13 cellular contexts compared by ENCODE assay signal in genomic region chr10:100738055-100738827, GRCh38. TPM values are rescaled to one million over a fixed set of nuclear protein-coding genes. Genes with fewer than 3 reads are reported as not detected.
DNase-seq lines count a peak whose midpoint lies in the region; ATAC-seq and TF ChIP-seq lines count a peak whose summit lies in the region.
"Had no signal": no experiment of that assay in that cellular context is flagged by ENCODE, and none has a peak within 500 bp of the region (broad histone marks: within the 10 kb centered on the region; RNA-seq: fewer than 3 reads in every experiment).

No MANE protein-coding gene starts in this region.

- no peak for TF ChIP-seq CTCF in GM10266 (IDR thresholded peaks at IDR 0.05; ENCODE audit: control insufficient read depth, insufficient read depth, low read depth, missing control alignments)
- no peak for TF ChIP-seq CTCF in SK-N-SH (IDR thresholded peaks at IDR 0.05)
- no peak for TF ChIP-seq CTCF in omental fat pad (IDR thresholded peaks at IDR 0.05)

- no peaks in the 10 kb centered on the region for H3K36me3 ChIP-seq in naive thymus-derived CD4-positive, alpha-beta T cell (ENCODE audit: control insufficient read depth in 2 of 3, insufficient read depth in 3 of 3, low read length in 3 of 3)
- no peaks in the 10 kb centered on the region for H3K36me3 ChIP-seq in SK-N-SH (replicated peaks in 1 of 2; ENCODE audit: control insufficient read depth in 1 of 2, insufficient read depth in 2 of 2, low read length in 1 of 2)
- H3K36me3 ChIP-seq: left lung had no signal

- peak overlapping the region; percentile 31 for H3K4me3 ChIP-seq in naive thymus-derived CD4-positive, alpha-beta T cell (ENCODE audit: low read length)
- H3K4me3 ChIP-seq in SK-N-SH (ENCODE audit: low read depth in 2 of 2, low read length in 1 of 2): no peak overlapping the region
- H3K4me3 ChIP-seq: left lung had no signal

- no peak for TF ChIP-seq EP300 in SK-N-SH (IDR thresholded peaks at IDR 0.05; ENCODE audit: borderline replicate concordance in 1 of 2, low read depth in 1 of 2, low read length in 1 of 2)

- H3K9me3 Mint-ChIP-seq in central memory CD8-positive, alpha-beta T cell: no peaks in the 10 kb centered on the region
- H3K9me3 Mint-ChIP-seq in naive thymus-derived CD4-positive, alpha-beta T cell: peaks cover 0 to 2% (median 0%) of the 10 kb centered on the region in 11 donors
- H3K9me3 Mint-ChIP-seq: stimulated activated naive CD8-positive, alpha-beta T cell treated with anti-CD3 and anti-CD28 coated beads, Interleukin-15, Interleukin-2, amounts not matched to agents 100 ng/mL and 50 ng/mL, for 24 hours had no signal

- no peak overlapping the region; the same call in 1 of the 2 replicates for H3K4me2 ChIP-seq in SK-N-SH

- intact Hi-C loops in naive thymus-derived CD4-positive, alpha-beta T cell (cut with micrococcal nuclease): no loop called here

- TF ChIP-seq RAD21 in SK-N-SH (IDR thresholded peaks at IDR 0.05; ENCODE audit: low read length): no peak

- 37% methylated on average over 17 of the region's 21 CpGs for WGBS in SK-N-SH (ENCODE audit: low lambda C conversion rate)

- H3K4me1 Mint-ChIP-seq in central memory CD8-positive, alpha-beta T cell: peaks cover 43% of the 10 kb centered on the region
- H3K4me1 Mint-ChIP-seq in naive thymus-derived CD4-positive, alpha-beta T cell: peaks cover 13 to 42% (median 32%) of the 10 kb centered on the region in 7 donors

- H3K9ac ChIP-seq in SK-N-SH: no peak overlapping the region
- H3K9ac ChIP-seq: parathyroid adenoma had no signal

- no peaks in the 10 kb centered on the region for H3K9me3 ChIP-seq in naive thymus-derived CD4-positive, alpha-beta T cell (ENCODE audit: control insufficient read depth in 2 of 3, low read length in 3 of 3)
- H3K9me3 ChIP-seq in SK-N-SH: no peaks in the 10 kb centered on the region
- H3K9me3 ChIP-seq: left lung had no signal

- H2AFZ ChIP-seq in SK-N-SH (ENCODE audit: low read depth): no peak overlapping the region
- H2AFZ ChIP-seq: parathyroid adenoma had no signal

- no peaks in the 10 kb centered on the region for H3K9me2 ChIP-seq in SK-N-SH

- H3K27me3 Mint-ChIP-seq in central memory CD8-positive, alpha-beta T cell: peaks cover 87% of the 10 kb centered on the region
- peaks cover 76 to 95% (median 79%) of the 10 kb centered on the region in 5 donors for H3K27me3 Mint-ChIP-seq in naive thymus-derived CD4-positive, alpha-beta T cell

- H3K4me3 Mint-ChIP-seq in central memory CD8-positive, alpha-beta T cell: peak overlapping the region; percentile 39
- H3K4me3 Mint-ChIP-seq in naive thymus-derived CD4-positive, alpha-beta T cell: peak overlapping the region; percentile 5 to 86 (median 68)

- H3K4me1 ChIP-seq in naive thymus-derived CD4-positive, alpha-beta T cell (ENCODE audit: control insufficient read depth in 2 of 2, insufficient read depth in 2 of 2, low read length in 2 of 2): peaks cover 4 to 5% of the 10 kb centered on the region in 2 donors
- peaks cover 0 to 6% of the 10 kb centered on the region in 2 experiments; a peak in 1 of 4 replicates for H3K4me1 ChIP-seq in SK-N-SH (ENCODE audit: control insufficient read depth in 1 of 2, insufficient read depth in 2 of 2, low read depth in 1 of 2, low read length in 1 of 2)
- H3K4me1 ChIP-seq: parathyroid adenoma had no signal

- POLR2A ChIA-PET in naive thymus-derived CD4-positive, alpha-beta T cell (lab: Charles Lee): no interaction called here
- POLR2A ChIA-PET in SK-N-SH (lab: Yijun Ruan, JAX): no interaction called here

- peak overlapping the region; percentile 19 for H3K27ac Mint-ChIP-seq in central memory CD8-positive, alpha-beta T cell (ENCODE audit: low read depth)
- H3K27ac Mint-ChIP-seq in naive thymus-derived CD4-positive, alpha-beta T cell: peak overlapping the region in 2 of 9 donors; percentile 9 to 36
- H3K27ac Mint-ChIP-seq: stimulated activated naive CD8-positive, alpha-beta T cell treated with anti-CD3 and anti-CD28 coated beads, Interleukin-15, Interleukin-2, amounts not matched to agents 100 ng/mL and 50 ng/mL, for 24 hours had no signal

- peaks cover 4 to 34% of the 10 kb centered on the region in 2 donors for H3K27me3 ChIP-seq in naive thymus-derived CD4-positive, alpha-beta T cell (ENCODE audit: control insufficient read depth in 2 of 2, insufficient read depth in 2 of 2, low read length in 2 of 2)
- H3K27me3 ChIP-seq in SK-N-SH (ENCODE audit: insufficient read depth): peaks cover 100% of the 10 kb centered on the region

- peak; percentile 15 for DNase-seq in AG08396 (ENCODE audit: low spot score)
- DNase-seq in GM10266 (ENCODE audit: extremely low spot score): peak; percentile 22
- DNase-seq in central memory CD8-positive, alpha-beta T cell (ENCODE audit: low spot score in 2 of 2): no peak
- DNase-seq in naive thymus-derived CD4-positive, alpha-beta T cell: no peak
- DNase-seq in SK-N-SH: no peak
- no peak for DNase-seq in omental fat pad (ENCODE audit: low spot score)
- no peak for DNase-seq in NCI-H526 treated with DMSO at 0.1 percent for 48 hours (lab: John Stamatoyannopoulos, UW)
- DNase-seq: left lung; stimulated activated CD4-positive, alpha-beta T cell treated with anti-CD3 and anti-CD28 coated beads, Interleukin-1b, Interleukin-23, amount 100 ng/mL, for 48 hours had no signal

- no peak for ATAC-seq in central memory CD8-positive, alpha-beta T cell (replicated peaks; ENCODE audit: extremely low read depth, poor library complexity, severe bottlenecking)
- no peak for ATAC-seq in naive thymus-derived CD4-positive, alpha-beta T cell
- no peak for ATAC-seq in GM21717 (IDR thresholded peaks at IDR 0.05; ENCODE audit: unreplicated experiment)
- no peak for ATAC-seq in omental fat pad (ENCODE audit: low FRiP score)
- ATAC-seq: left lung had no signal

- CTCF ChIA-PET in naive thymus-derived CD4-positive, alpha-beta T cell (lab: Charles Lee): no interaction called here
- CTCF ChIA-PET in SK-N-SH (lab: Yijun Ruan, JAX): interaction anchor here (0.9 to 10.7 kb wide), 6 partner anchors 9 to 173 kb away, joined by 3 to 267 read pairs (median 10); no protein-coding TSS in a partner anchor

- no peaks in the 10 kb centered on the region for H3F3A ChIP-seq in SK-N-SH (replicated peaks; ENCODE audit: insufficient read depth)

- H3K27ac ChIP-seq in naive thymus-derived CD4-positive, alpha-beta T cell (ENCODE audit: low read depth, low read length): no peak overlapping the region
- H3K27ac ChIP-seq in SK-N-SH (ENCODE audit: low read depth in 2 of 2, low read length in 1 of 2): no peak overlapping the region
- H3K27ac ChIP-seq: left lung, parathyroid adenoma had no signal

- no peaks in the 10 kb centered on the region for H3K79me2 ChIP-seq in SK-N-SH (ENCODE audit: insufficient read depth)
- H3K79me2 ChIP-seq: parathyroid adenoma had no signal

- 0 out of 2 replicates have a peak, but pooled peaks cover 8% of the 10 kb centered on the region for H4K20me1 ChIP-seq in SK-N-SH (ENCODE audit: insufficient read depth)

- peaks cover 5% of the 10 kb centered on the region for H3K36me3 Mint-ChIP-seq in central memory CD8-positive, alpha-beta T cell (ENCODE audit: insufficient read depth)
- peaks cover 0 to 5% (median 0%) of the 10 kb centered on the region in 5 donors for H3K36me3 Mint-ChIP-seq in naive thymus-derived CD4-positive, alpha-beta T cell

TF ChIP-seq in SK-N-SH, 30 proteins besides CTCF, POLR2A, EP300 and RAD21:
- TF ChIP-seq SMC3 (IDR thresholded peaks at IDR 0.05; ENCODE audit: low read depth, low read length) (no peak), RCOR1 (IDR thresholded peaks at IDR 0.05; ENCODE audit: low read length) (no peak), MXI1 (IDR thresholded peaks at IDR 0.05; ENCODE audit: low read depth, low read length) (no peak), TAF1 (IDR thresholded peaks at IDR 0.05; ENCODE audit: borderline replicate concordance, low read depth, low read length) (no peak), SIN3A (IDR thresholded peaks at IDR 0.05; ENCODE audit: borderline replicate concordance, low read depth, low read length) (no peak), RXRA (IDR thresholded peaks at IDR 0.05; ENCODE audit: borderline replicate concordance, low read depth) (no peak), FOXM1 (IDR thresholded peaks at IDR 0.05; ENCODE audit: low read depth) (no peak), POLR2AphosphoS5 (IDR thresholded peaks at IDR 0.05; ENCODE audit: low read depth, low read length) (no peak), TCF12 (IDR thresholded peaks at IDR 0.05) (no peak)
- TF ChIP-seq, protein P1, sequence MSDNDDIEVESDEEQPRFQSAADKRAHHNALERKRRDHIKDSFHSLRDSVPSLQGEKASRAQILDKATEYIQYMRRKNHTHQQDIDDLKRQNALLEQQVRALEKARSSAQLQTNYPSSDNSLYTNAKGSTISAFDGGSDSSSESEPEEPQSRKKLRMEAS (IDR thresholded peaks at IDR 0.05; ENCODE audit: low read depth): no peak
- TF ChIP-seq, protein P2, sequence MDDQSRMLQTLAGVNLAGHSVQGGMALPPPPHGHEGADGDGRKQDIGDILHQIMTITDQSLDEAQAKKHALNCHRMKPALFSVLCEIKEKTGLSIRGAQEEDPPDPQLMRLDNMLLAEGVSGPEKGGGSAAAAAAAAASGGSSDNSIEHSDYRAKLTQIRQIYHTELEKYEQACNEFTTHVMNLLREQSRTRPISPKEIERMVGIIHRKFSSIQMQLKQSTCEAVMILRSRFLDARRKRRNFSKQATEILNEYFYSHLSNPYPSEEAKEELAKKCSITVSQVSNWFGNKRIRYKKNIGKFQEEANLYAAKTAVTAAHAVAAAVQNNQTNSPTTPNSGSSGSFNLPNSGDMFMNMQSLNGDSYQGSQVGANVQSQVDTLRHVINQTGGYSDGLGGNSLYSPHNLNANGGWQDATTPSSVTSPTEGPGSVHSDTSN (IDR thresholded peaks at IDR 0.05): no peak

RNA-seq across cellular contexts. Expression of gene PAX2, which starts 7.1 kb away (rescaled TPM):
- not detected for total RNA-seq in naive thymus-derived CD4-positive, alpha-beta T cell
- not detected for polyA plus RNA-seq in naive thymus-derived CD4-positive, alpha-beta T cell
- not detected in 2 replicates for polyA plus RNA-seq in SK-N-SH (2012; rRNA removed)
- polyA plus RNA-seq in SK-N-SH (2012; cell fraction: cytosol; rRNA removed): not detected in 2 replicates
- polyA plus RNA-seq in SK-N-SH (2012; cell fraction: nucleus; rRNA removed): 0.08 TPM in 1 of 2 replicates, not detected in the other
- not detected for total RNA-seq in omental fat pad
- total RNA-seq: HT-29, left lung had no signal

Comparison
In these comparisons a context has a peak if more than half of its experiments do, and no peak if none do; other contexts are left out.
1. DNase-seq: peak in AG08396 (single experiment) and GM10266 (single experiment); none in central memory CD8-positive, alpha-beta T cell (0 of 2), naive thymus-derived CD4-positive, alpha-beta T cell (0 of 9), SK-N-SH (single experiment), omental fat pad (single experiment) and NCI-H526 treated with DMSO at 0.1 percent for 48 hours (single experiment).